ENCODE assay signal across 18 cellular contexts in genomic region chr1:83113686-83114085, GRCh38.
DNase-seq lines count a peak whose midpoint lies in the region; ATAC-seq, FAIRE-seq and TF ChIP-seq lines count a peak whose summit lies in the region.
"Had no signal": no experiment of that assay in that cellular context is flagged by ENCODE, and none has a peak within 500 bp of the region (broad histone marks: within the 10 kb centered on the region; RNA-seq: fewer than 3 reads in every experiment).

No MANE protein-coding gene starts in this region.

- no peak overlapping the region for H3K4me3 ChIP-seq in keratinocyte (ENCODE audit: control insufficient read depth in 2 of 3, extremely low read depth in 1 of 3, insufficient read depth in 2 of 3, low read depth in 1 of 3, low read length in 3 of 3)
- H3K4me3 ChIP-seq in smooth muscle cell = no peak overlapping the region
- H3K4me3 ChIP-seq: PC-9, SJSA1 had no signal

- H3K9ac ChIP-seq in keratinocyte (ENCODE audit: control insufficient read depth, extremely low read depth, insufficient read depth, low read length) (no peak overlapping the region), smooth muscle cell (ENCODE audit: low read depth) (no peak overlapping the region)

- no peak overlapping the region for H3K4me2 ChIP-seq in keratinocyte (ENCODE audit: control insufficient read depth, extremely low read depth, insufficient read depth, low read depth, low read length)
- no peak overlapping the region for H3K4me2 ChIP-seq in smooth muscle cell
- H3K4me2 ChIP-seq: PC-9 had no signal

- ATAC-seq in GM19023 (IDR thresholded peaks at IDR 0.05; ENCODE audit: unreplicated experiment) (no peak), HG02884 (IDR thresholded peaks at IDR 0.05; ENCODE audit: unreplicated experiment) (no peak)

- H3K27ac ChIP-seq in keratinocyte (ENCODE audit: control insufficient read depth, insufficient read depth, low read length) (no peak overlapping the region), smooth muscle cell (ENCODE audit: low read depth) (no peak overlapping the region)
- H3K27ac ChIP-seq: PC-9, SJSA1 had no signal

- peaks cover 3% of the 10 kb centered on the region for H3K9me3 Mint-ChIP-seq in progenitor cell of endocrine pancreas (ENCODE audit: low read depth)

- WGBS in smooth muscle cell (ENCODE audit: low lambda C conversion rate) = 68% methylated on average over 2 of the region's 2 CpGs

- FAIRE-seq in keratinocyte (lab: Jason Lieb, UNC) = peak; percentile 39
- FAIRE-seq: GM12892 had no signal

- H2AFZ ChIP-seq in keratinocyte (ENCODE audit: control insufficient read depth, low read length) (no peak overlapping the region), smooth muscle cell (ENCODE audit: low read depth) (no peak overlapping the region)
- H2AFZ ChIP-seq: PC-9 had no signal

- H3K4me1 ChIP-seq in keratinocyte (ENCODE audit: control insufficient read depth, extremely low read depth, insufficient read depth, low read length) (no peaks in the 10 kb centered on the region), smooth muscle cell (ENCODE audit: low read depth) (no peaks in the 10 kb centered on the region)
- H3K4me1 ChIP-seq: SJSA1 had no signal

- H3K9me1 ChIP-seq in keratinocyte (ENCODE audit: control insufficient read depth, extremely low read depth, insufficient read depth, low read length) = no peaks in the 10 kb centered on the region

- no peaks in the 10 kb centered on the region for H3K36me3 Mint-ChIP-seq in progenitor cell of endocrine pancreas (ENCODE audit: insufficient read depth)
- H3K36me3 Mint-ChIP-seq: CD4-positive, CD25-positive, alpha-beta regulatory T cell had no signal

- no peak overlapping the region for H3K4me3 Mint-ChIP-seq in progenitor cell of endocrine pancreas (ENCODE audit: low read depth)
- H3K4me3 Mint-ChIP-seq: CD4-positive, CD25-positive, alpha-beta regulatory T cell had no signal

- H3K27me3 Mint-ChIP-seq in progenitor cell of endocrine pancreas = peaks cover 2% of the 10 kb centered on the region
- H3K27me3 Mint-ChIP-seq: CD4-positive, CD25-positive, alpha-beta regulatory T cell had no signal

- H3K9me3 ChIP-seq in keratinocyte (ENCODE audit: control insufficient read depth, low read depth, low read length) = no peaks in the 10 kb centered on the region
- H3K9me3 ChIP-seq in smooth muscle cell (replicated peaks; ENCODE audit: low read depth) = no peaks in the 10 kb centered on the region
- H3K9me3 ChIP-seq: SJSA1 had no signal

- dilution Hi-C loops in keratinocyte (cut with MboI; ENCODE audit: extremely low pct_ligation_motif_present, low sequenced_read_pairs) = no loop called here

- TF ChIP-seq CTCF in keratinocyte (optimal IDR thresholded peaks at IDR 0.05 in 1 of 3, IDR thresholded peaks at IDR 0.05 in 1 of 3, conservative IDR thresholded peaks at IDR 0.05 in 1 of 3; ENCODE audit: extremely low read depth in 1 of 3, insufficient read depth in 2 of 3, low read length in 3 of 3) (no peak), progenitor cell of endocrine pancreas (IDR thresholded peaks at IDR 0.05; ENCODE audit: unreplicated experiment) (no peak), smooth muscle cell (IDR thresholded peaks at IDR 0.05; ENCODE audit: borderline replicate concordance, insufficient read depth, poor library complexity, severe bottlenecking) (no peak)

- DNase-seq in EH (ENCODE audit: low read depth) (peak; percentile 10), OCI-M1 (lab: John Stamatoyannopoulos, UW) (peak; percentile 15), keratinocyte (ENCODE audit: low read depth, low spot score) (no peak), progenitor cell of endocrine pancreas (ENCODE audit: low spot score, unreplicated experiment) (no peak), smooth muscle cell (lab: John Stamatoyannopoulos, UW; ENCODE audit: unreplicated experiment) (no peak)
- DNase-seq: Calu3; DMS79 treated with DMSO at 0.1 percent for 48 hours; H7; NCI-H1417 treated with DMSO at 0.1 percent for 48 hours; NCI-H1930; NCI-H526 treated with DMSO at 0.1 percent for 48 hours; NK-92 treated with Interleukin-12 subunit alpha and Interleukin-12 subunit beta, amount 100 ng/mL, for 24 hours; PC-9 had no signal

- H3K27me3 ChIP-seq in keratinocyte (ENCODE audit: control insufficient read depth, extremely low read depth, insufficient read depth, low read length) (no peaks in the 10 kb centered on the region), smooth muscle cell (ENCODE audit: low read depth) (no peaks in the 10 kb centered on the region)
- H3K27me3 ChIP-seq: SJSA1 had no signal

- H4K20me1 ChIP-seq in keratinocyte (ENCODE audit: control insufficient read depth, extremely low read depth, insufficient read depth, low read length) (no peaks in the 10 kb centered on the region), smooth muscle cell (ENCODE audit: low read depth) (no peaks in the 10 kb centered on the region)

- H3K27ac Mint-ChIP-seq in progenitor cell of endocrine pancreas = peak overlapping the region; percentile 67
- H3K27ac Mint-ChIP-seq: CD4-positive, CD25-positive, alpha-beta regulatory T cell had no signal

- H3K36me3 ChIP-seq in keratinocyte (ENCODE audit: control insufficient read depth in 2 of 2, extremely low read depth in 1 of 2, insufficient read depth in 2 of 2, low read length in 2 of 2) = no peaks in the 10 kb centered on the region
- H3K36me3 ChIP-seq in smooth muscle cell (ENCODE audit: low read depth) = no peaks in the 10 kb centered on the region
- H3K36me3 ChIP-seq: SJSA1 had no signal

- H3K79me2 ChIP-seq in keratinocyte (ENCODE audit: control insufficient read depth, insufficient read depth, low read length) (no peaks in the 10 kb centered on the region), smooth muscle cell (ENCODE audit: low read depth) (no peaks in the 10 kb centered on the region)

- H3K4me1 Mint-ChIP-seq in progenitor cell of endocrine pancreas (ENCODE audit: low read depth) = peaks cover 2% of the 10 kb centered on the region
- H3K4me1 Mint-ChIP-seq: CD4-positive, CD25-positive, alpha-beta regulatory T cell had no signal

- H3F3A ChIP-seq in smooth muscle cell (ENCODE audit: low read depth) = no peaks in the 10 kb centered on the region

Comparison
In these comparisons a context has a peak if more than half of its experiments do, and no peak if none do; other contexts are left out.
1. DNase-seq: peak in EH (single experiment) and OCI-M1 (single experiment); none in keratinocyte (single experiment), progenitor cell of endocrine pancreas (single experiment) and smooth muscle cell (single experiment).